In genomic region chr7:26200444-26201260, GRCh38 we compare ENCODE assay signal across 8 cellular contexts. TPM values are rescaled to one million over a fixed set of nuclear protein-coding genes. Genes with fewer than 3 reads are reported as not detected.
DNase-seq lines count a peak whose midpoint lies in the region; ATAC-seq and TF ChIP-seq lines count a peak whose summit lies in the region.

Gene HNRNPA2B1, minus strand, starts transcription at chr7:26200746. Its CDS starts 169 bp downstream, at chr7:26200577.

- H3K36me3 Mint-ChIP-seq in T-helper 17 cell (ENCODE audit: low read depth), result peaks cover 18% of the 10 kb centered on the region

- H3K4me3 ChIP-seq in upper lobe of right lung, result peak within 1 kb of the TSS; percentile 89

- intact Hi-C loops in left cardiac atrium (cut with DNase I), result loop anchor here in 1 of 2 donors (10.0 kb wide), 1 partner anchor 106 kb away; no protein-coding TSS in a partner anchor
- intact Hi-C loops in posterior vena cava (cut with DNase I), result loop anchor here in 1 of 2 donors (10.0 kb wide), 1 partner anchor 964 kb away; the partner anchor contains the start of gene HOXA9
- intact Hi-C loops in upper lobe of right lung (cut with DNase I), result no loop called here

- DNase-seq in NCI-H1694 treated with DMSO at 0.1 percent for 48 hours (lab: John Stamatoyannopoulos, UW) (peak; percentile 99), T-helper 17 cell (peak; percentile 86 to 98 (median 95)), amygdala (lab: John Stamatoyannopoulos, UW) (peak; percentile 75 to 99 (median 96)), left cardiac atrium (peak; percentile 97), posterior vena cava (ENCODE audit: low spot score) (peak; percentile 99), upper lobe of right lung (peak; percentile 98)

- H3K27ac ChIP-seq in upper lobe of right lung, result peak within 1 kb of the TSS; percentile 99

- H3K27ac Mint-ChIP-seq in T-helper 17 cell, result peak within 1 kb of the TSS; percentile 99

- H3K27me3 Mint-ChIP-seq in T-helper 17 cell, result peaks cover 4% of the 10 kb centered on the region

- TF ChIP-seq POLR2A in GM15510 (IDR thresholded peaks at IDR 0.05; ENCODE audit: borderline replicate concordance, extremely low read depth, insufficient read length), result peak; percentile 100

- ATAC-seq in HG02885 (IDR thresholded peaks at IDR 0.05; ENCODE audit: poor library complexity, unreplicated experiment), result peak; percentile 63
- ATAC-seq in T-helper 17 cell, result peak; percentile 74
- ATAC-seq in left cardiac atrium, result peak; percentile 83 to 85
- peak; percentile 87 for ATAC-seq in upper lobe of right lung

- H3K4me3 Mint-ChIP-seq in T-helper 17 cell, result peak within 1 kb of the TSS; percentile 97

- no peak for TF ChIP-seq CTCF in upper lobe of right lung (IDR thresholded peaks at IDR 0.05)

- peaks cover 35% of the 10 kb centered on the region for H3K36me3 ChIP-seq in upper lobe of right lung

- H3K9me3 ChIP-seq in T-helper 17 cell (ENCODE audit: control insufficient read depth, low read length, poor library complexity, severe bottlenecking), result no peaks in the 10 kb centered on the region
- H3K9me3 ChIP-seq in upper lobe of right lung, result no peaks in the 10 kb centered on the region

- H3K4me1 ChIP-seq in upper lobe of right lung, result peaks cover 46% of the 10 kb centered on the region

- H3K27me3 ChIP-seq in upper lobe of right lung, result no peaks in the 10 kb centered on the region

- H3K4me1 Mint-ChIP-seq in T-helper 17 cell, result peaks cover 54% of the 10 kb centered on the region

RNA-seq across cellular contexts. Expression of gene HNRNPA2B1, which starts in this region (rescaled TPM):
- 100 to 1,000 TPM; 392 to 399 TPM for total RNA-seq in T-helper 17 cell
- total RNA-seq in left cardiac atrium, result 100 to 1,000 TPM; 330 to 390 TPM
- 100 to 1,000 TPM; 269 to 275 TPM for total RNA-seq in posterior vena cava
- 343 TPM for total RNA-seq in upper lobe of right lung

Comparison
In these comparisons a context has a peak if more than half of its experiments do, and no peak if none do; other contexts are left out.
1. Peak in every context shown above with its lines: DNase-seq, ATAC-seq, H3K4me3 ChIP-seq and H3K27ac ChIP-seq.